30 cellular contexts compared by ENCODE assay signal in genomic region chr5:79285285-79285684, GRCh38.
"Had no signal": no experiment of that assay in that cellular context is flagged by ENCODE, and none has a peak within 500 bp of the region (broad histone marks: within the 10 kb centered on the region; RNA-seq: fewer than 3 reads in every experiment).

No MANE protein-coding gene starts in this region.

- DNase-seq: hypothalamus; immature natural killer cell; kidney; left colon; left lung; lower lobe of right lung; mesendoderm; naive thymus-derived CD4-positive, alpha-beta T cell; ovary; retina; right cardiac atrium; small intestine; spleen; stimulated activated CD4-positive, alpha-beta T cell treated with anti-CD3 and anti-CD28 coated beads, Interleukin-1b, Interleukin-23, amount 100 ng/mL, for 48 hours; stimulated activated CD4-positive, alpha-beta T cell treated with anti-CD3 and anti-CD28 coated beads, Interleukin-2, amount 100 ng/mL, for 48 hours; stimulated activated CD4-positive, alpha-beta T cell treated with anti-CD3 and anti-CD28 coated beads, Interleukin-4, amount 100 ng/mL, for 4 hours; stimulated activated CD8-positive, alpha-beta memory T cell treated with anti-CD3 and anti-CD28 coated beads, Interleukin-4, amount 100 ng/mL, for 48 hours; stimulated activated naive CD4-positive, alpha-beta T cell treated with Interleukin-2 at 50 U/mL for 16 hours; stimulated activated naive CD8-positive, alpha-beta T cell treated with anti-CD3 and anti-CD28 coated beads, Interleukin-15, amount 100 ng/mL, for 72 hours; substantia nigra; testis; thyroid gland; transverse colon; upper lobe of left lung had no signal

- H3K4me3 Mint-ChIP-seq: immature natural killer cell; mesothelial cell of epicardium; naive thymus-derived CD4-positive, alpha-beta T cell; natural killer cell treated with Interleukin-12 subunit alpha and Interleukin-12 subunit beta and Interleukin-15 and Interleukin-18, amount 100 ng/mL, for 72 hours; stimulated activated memory B cell treated with anti-CD40 and anti-IgM and Interleukin-4, amounts not matched to agents 10 μg/mL and 1 μg/mL and 100 μg/mL, for 72 hours; stimulated activated naive CD8-positive, alpha-beta T cell treated with anti-CD3 and anti-CD28 coated beads, Interleukin-15, amount 100 ng/mL, for 72 hours had no signal

- H3K9me3 ChIP-seq: left lung, lower lobe of right lung, ovary, spleen, testis, thyroid gland, transverse colon, upper lobe of left lung, vagina had no signal

- H3K4me1 Mint-ChIP-seq: mesothelial cell of epicardium; stimulated activated memory B cell treated with anti-CD40 and anti-IgM and Interleukin-4, amounts not matched to agents 10 μg/mL and 1 μg/mL and 100 μg/mL, for 72 hours had no signal

- H3K4me3 ChIP-seq: left lung, lower lobe of right lung, ovary, spleen, testis, thyroid gland, transverse colon, upper lobe of left lung, vagina had no signal

- H3K27me3 Mint-ChIP-seq: naive thymus-derived CD4-positive, alpha-beta T cell; natural killer cell treated with Interleukin-12 subunit alpha and Interleukin-12 subunit beta and Interleukin-15 and Interleukin-18, amount 100 ng/mL, for 72 hours; progenitor cell of endocrine pancreas; stimulated activated memory B cell treated with anti-CD40 and anti-IgM and Interleukin-4, amounts not matched to agents 10 μg/mL and 1 μg/mL and 100 μg/mL, for 72 hours; stimulated activated naive CD8-positive, alpha-beta T cell treated with anti-CD3 and anti-CD28 coated beads, Interleukin-15, amount 100 ng/mL, for 72 hours had no signal

- H3K4me1 ChIP-seq: left lung, lower lobe of right lung, testis, upper lobe of left lung, vagina had no signal

- H3K36me3 ChIP-seq: ovary, vagina had no signal

- H3K27me3 ChIP-seq: left lung, ovary, spleen, testis, thyroid gland, transverse colon, upper lobe of left lung, vagina had no signal

- H3K27ac Mint-ChIP-seq: mesothelial cell of epicardium; natural killer cell treated with Interleukin-12 subunit alpha and Interleukin-12 subunit beta and Interleukin-15 and Interleukin-18, amount 100 ng/mL, for 72 hours; progenitor cell of endocrine pancreas; stimulated activated memory B cell treated with anti-CD40 and anti-IgM and Interleukin-4, amounts not matched to agents 10 μg/mL and 1 μg/mL and 100 μg/mL, for 72 hours; stimulated activated naive CD8-positive, alpha-beta T cell treated with anti-CD3 and anti-CD28 coated beads, Interleukin-15, amount 100 ng/mL, for 72 hours had no signal

- H3K9me3 Mint-ChIP-seq: immature natural killer cell; mesothelial cell of epicardium; naive thymus-derived CD4-positive, alpha-beta T cell; natural killer cell treated with Interleukin-12 subunit alpha and Interleukin-12 subunit beta and Interleukin-15 and Interleukin-18, amount 100 ng/mL, for 72 hours; stimulated activated memory B cell treated with anti-CD40 and anti-IgM and Interleukin-4, amounts not matched to agents 10 μg/mL and 1 μg/mL and 100 μg/mL, for 72 hours; stimulated activated naive CD8-positive, alpha-beta T cell treated with anti-CD3 and anti-CD28 coated beads, Interleukin-15, amount 100 ng/mL, for 72 hours had no signal

- H3K27ac ChIP-seq: left lung, lower lobe of right lung, ovary, spleen, testis, upper lobe of left lung, vagina had no signal

- ATAC-seq: left colon; left lung; lower lobe of right lung; naive thymus-derived CD4-positive, alpha-beta T cell; natural killer cell treated with Interleukin-12 subunit alpha and Interleukin-12 subunit beta and Interleukin-15 and Interleukin-18, amount 100 ng/mL, for 72 hours; right cardiac atrium; sciatic nerve; stimulated activated memory B cell treated with anti-CD40 and anti-IgM and Interleukin-4, amounts not matched to agents 10 μg/mL and 1 μg/mL and 100 μg/mL, for 72 hours; stimulated activated naive CD8-positive, alpha-beta T cell treated with anti-CD3 and anti-CD28 coated beads, Interleukin-15, amount 100 ng/mL, for 72 hours had no signal
